8 cellular contexts compared by ENCODE assay signal in the genomic region with DNA sequence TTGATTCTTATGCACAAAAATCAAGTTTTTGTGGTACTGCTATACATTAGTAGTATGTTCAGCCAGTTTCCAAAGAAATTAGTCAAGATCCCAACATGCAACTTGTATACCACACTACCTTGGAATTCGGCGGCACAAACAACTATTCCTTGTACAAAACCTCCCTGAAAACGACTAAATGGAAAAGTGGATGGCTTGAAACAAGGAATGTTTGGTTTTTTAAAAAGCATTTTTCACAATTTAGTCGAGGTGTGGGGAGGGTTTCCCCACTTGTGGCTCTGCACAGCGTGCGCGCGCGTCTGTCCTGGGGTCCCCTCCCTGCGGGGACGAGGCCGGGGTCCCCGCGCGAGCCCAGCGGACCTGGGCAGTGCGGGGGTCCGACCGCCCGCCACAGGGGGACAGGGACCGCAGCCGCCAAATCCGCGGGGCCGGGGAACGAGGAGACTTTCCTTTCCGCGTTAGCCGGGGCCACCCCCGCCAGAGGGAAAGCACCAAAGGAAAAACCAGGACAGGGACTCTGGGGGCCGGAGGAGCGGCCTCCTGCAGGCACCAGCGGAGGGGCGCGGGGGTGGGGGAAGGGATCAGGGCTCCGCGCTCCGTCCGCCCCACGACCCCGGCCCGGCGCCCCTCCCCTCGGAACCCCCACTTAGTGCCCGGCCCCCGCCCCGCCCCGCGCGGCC. TPM values are rescaled to one million over a fixed set of nuclear protein-coding genes. Genes with fewer than 3 reads are reported as not detected.
A peak's percentile ranks its signal among the peaks of the same experiment; 100 is the strongest.
DNase-seq lines count a peak whose midpoint lies in the region; ATAC-seq and TF ChIP-seq lines count a peak whose summit lies in the region.

No MANE protein-coding gene starts in this region.

- peak overlapping the region; percentile 50 for H3K4me3 Mint-ChIP-seq in activated T-cell treated with anti-CD3 and anti-CD28 coated beads, Interleukin-2, amount 50 U/mL, for 24 hours
- H3K4me3 Mint-ChIP-seq in memory B cell = peak overlapping the region; percentile 43
- H3K4me3 Mint-ChIP-seq in type B pancreatic cell = peak overlapping the region; percentile 84

- H3K27ac ChIP-seq in duodenal mucosa (ENCODE audit: low read depth, low read length) = peak overlapping the region; percentile 30

- peak overlapping the region; percentile 70 for H3K9ac ChIP-seq in NT2/D1 (ENCODE audit: insufficient read length, low read depth)
- H3K9ac ChIP-seq in duodenal mucosa (ENCODE audit: low read depth in 1 of 2, low read length in 2 of 2) = peak overlapping the region; percentile 63 to 68

- H3K9me3 Mint-ChIP-seq in activated T-cell treated with anti-CD3 and anti-CD28 coated beads, Interleukin-2, amount 50 U/mL, for 24 hours = no peaks in the 10 kb centered on the region
- no peaks in the 10 kb centered on the region for H3K9me3 Mint-ChIP-seq in memory B cell
- H3K9me3 Mint-ChIP-seq in type B pancreatic cell = peaks cover 4% of the 10 kb centered on the region

- no peaks in the 10 kb centered on the region for H3K9me3 ChIP-seq in NT2/D1 (ENCODE audit: insufficient read depth, low read length)
- H3K9me3 ChIP-seq in duodenal mucosa (ENCODE audit: control insufficient read depth in 1 of 2, low read length in 2 of 2) = no peaks in the 10 kb centered on the region

- ATAC-seq in memory B cell (ENCODE audit: low read depth) = no peak

- H3K36me3 Mint-ChIP-seq in activated T-cell treated with anti-CD3 and anti-CD28 coated beads, Interleukin-2, amount 50 U/mL, for 24 hours (ENCODE audit: low read depth) = peaks cover 2% of the 10 kb centered on the region
- H3K36me3 Mint-ChIP-seq in memory B cell (no peaks in the 10 kb centered on the region), type B pancreatic cell (peaks cover 11% of the 10 kb centered on the region)

- TF ChIP-seq CTCF in HFF-Myc (IDR thresholded peaks at IDR 0.05; ENCODE audit: low read depth, low read length, missing control alignments) (no peak), type B pancreatic cell (conservative IDR thresholded peaks at IDR 0.05) (no peak)

- H3K4me1 ChIP-seq in NT2/D1 (ENCODE audit: insufficient read depth, insufficient read length) (peaks cover 2% of the 10 kb centered on the region), duodenal mucosa (ENCODE audit: control insufficient read depth in 1 of 2, insufficient read depth in 2 of 2, low read length in 2 of 2) (peaks cover 31 to 36% of the 10 kb centered on the region in 2 donors)

- H3K27ac Mint-ChIP-seq in activated T-cell treated with anti-CD3 and anti-CD28 coated beads, Interleukin-2, amount 50 U/mL, for 24 hours = no peak overlapping the region
- no peak overlapping the region for H3K27ac Mint-ChIP-seq in memory B cell
- peak overlapping the region; percentile 91 for H3K27ac Mint-ChIP-seq in type B pancreatic cell

- H3K27me3 ChIP-seq in NT2/D1 (ENCODE audit: insufficient read depth, insufficient read length) (peaks cover 17% of the 10 kb centered on the region), duodenal mucosa (ENCODE audit: control insufficient read depth in 1 of 2, insufficient read depth in 2 of 2, low read length in 2 of 2) (no peaks in the 10 kb centered on the region)

- peaks cover 17% of the 10 kb centered on the region for H3K4me1 Mint-ChIP-seq in activated T-cell treated with anti-CD3 and anti-CD28 coated beads, Interleukin-2, amount 50 U/mL, for 24 hours (ENCODE audit: low read depth)
- peaks cover 2% of the 10 kb centered on the region for H3K4me1 Mint-ChIP-seq in memory B cell
- H3K4me1 Mint-ChIP-seq in type B pancreatic cell (ENCODE audit: unreplicated experiment) = peaks cover 41% of the 10 kb centered on the region

- H3K36me3 ChIP-seq in NT2/D1 (ENCODE audit: insufficient read depth, insufficient read length, low read length) (no peaks in the 10 kb centered on the region), duodenal mucosa (ENCODE audit: control insufficient read depth in 1 of 2, insufficient read depth in 2 of 2, low read length in 2 of 2) (no peaks in the 10 kb centered on the region)

- peaks cover 61% of the 10 kb centered on the region for H3K27me3 Mint-ChIP-seq in activated T-cell treated with anti-CD3 and anti-CD28 coated beads, Interleukin-2, amount 50 U/mL, for 24 hours
- H3K27me3 Mint-ChIP-seq in memory B cell = peaks cover 4% of the 10 kb centered on the region
- no peaks in the 10 kb centered on the region for H3K27me3 Mint-ChIP-seq in type B pancreatic cell

- peak overlapping the region; percentile 74 for H3K4me3 ChIP-seq in HFF-Myc (replicated peaks; ENCODE audit: low read depth, low read length)
- H3K4me3 ChIP-seq in NT2/D1 (ENCODE audit: insufficient read length, low read depth) = peak overlapping the region; percentile 32
- peak overlapping the region; percentile 53 to 64 for H3K4me3 ChIP-seq in duodenal mucosa (ENCODE audit: low read depth in 1 of 2, low read length in 2 of 2)

- no peak for DNase-seq in activated T-cell treated with anti-CD3 and anti-CD28 coated beads, Interleukin-2, amount 50 U/mL, for 24 hours
- no peak for DNase-seq in activated T-cell treated with anti-CD3 and anti-CD28 coated beads for 4 hours
- DNase-seq in HFF-Myc (ENCODE audit: extremely low read depth, low read depth) = no peak
- no peak for DNase-seq in NT2/D1 (ENCODE audit: low read depth, low spot score)
- DNase-seq in memory B cell (ENCODE audit: low spot score in 2 of 2) = no peak
- DNase-seq in type B pancreatic cell (ENCODE audit: extremely low spot score, unreplicated experiment) = peak; percentile 73
- no peak for DNase-seq in SKM-1 (lab: John Stamatoyannopoulos, UW; ENCODE audit: unreplicated experiment)

RNA-seq across cellular contexts. Expression of gene SOCS6, which starts 0.5 kb away (rescaled TPM):
- total RNA-seq in type B pancreatic cell (ENCODE audit: low replicate concordance) = 30.2 and 52.8 TPM in 2 replicates
